ENCODE assay signal across 8 cellular contexts in the genomic region with DNA sequence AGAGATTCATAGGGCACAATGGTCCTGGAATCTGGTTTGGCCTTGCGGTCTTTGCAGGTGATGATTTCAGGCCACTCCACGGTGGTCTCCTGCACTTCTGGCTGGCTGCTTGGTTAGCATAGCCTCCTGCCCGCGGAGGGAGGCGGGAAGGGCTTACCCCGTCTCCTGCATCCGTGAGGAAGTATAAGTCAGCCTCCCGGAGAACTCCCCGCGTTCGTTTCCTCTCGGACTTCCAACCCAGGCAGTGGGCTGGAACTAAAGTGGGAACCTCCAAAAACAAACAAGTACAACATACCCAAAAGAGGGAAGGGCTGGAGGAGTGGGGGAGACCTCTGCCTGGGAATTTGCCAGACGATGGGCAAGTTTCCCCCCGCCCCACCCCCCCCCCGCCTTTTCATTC. TPM values are rescaled to one million over a fixed set of nuclear protein-coding genes. Genes with fewer than 3 reads are reported as not detected.
DNase-seq lines count a peak whose midpoint lies in the region; ATAC-seq, FAIRE-seq and TF ChIP-seq lines count a peak whose summit lies in the region.

No MANE protein-coding gene starts in this region.

- no peak overlapping the region; the same call in 1 of the 2 replicates for H3K27ac ChIP-seq in HEK293 (ENCODE audit: extremely low read depth, low read depth, low read length)
- H3K27ac ChIP-seq in breast epithelium: peak overlapping the region; percentile 99
- H3K27ac ChIP-seq in kidney (ENCODE audit: low read depth in 2 of 2, low read length in 2 of 2): peak overlapping the region; percentile 90 to 98
- H3K27ac ChIP-seq in stomach smooth muscle (ENCODE audit: low read length): peak overlapping the region; percentile 100

- TF ChIP-seq CTCF in HEK293 (tag by site-specific recombination; IDR thresholded peaks at IDR 0.05): no peak
- TF ChIP-seq CTCF in breast epithelium (IDR thresholded peaks at IDR 0.05): no peak
- TF ChIP-seq CTCF in kidney (IDR thresholded peaks at IDR 0.05; ENCODE audit: borderline replicate concordance, extremely low read depth, insufficient read depth): no peak

- H3K9ac ChIP-seq in kidney (ENCODE audit: low read length in 2 of 2) (peak overlapping the region in 1 of 2 donors; percentile 76), stomach smooth muscle (ENCODE audit: low read length in 2 of 2) (peak overlapping the region in 1 of 2 donors; percentile 99)

- DNase-seq in breast epithelium (ENCODE audit: low spot score in 2 of 2) (peak in 1 of 2 donors; percentile 40), kidney (peak; percentile 80), NCI-H510A (lab: John Stamatoyannopoulos, UW) (no peak), HEK293T (ENCODE audit: extremely low spot score) (no peak)

- CTCF ChIA-PET in HEK293 (lab: Yijun Ruan, JAX) (interaction anchor here (0.7 to 2.8 kb wide), 3 partner anchors 11 to 271 kb away, joined by 3 to 24 read pairs (median 3); no protein-coding TSS in a partner anchor), HEK293T (lab: Yijun Ruan, JAX) (no interaction called here)

- peaks cover 15% of the 10 kb centered on the region for H3K4me1 ChIP-seq in HEK293 (ENCODE audit: control insufficient read depth, insufficient read depth, low read length)
- peaks cover 0 to 6% of the 10 kb centered on the region in 2 donors for H3K4me1 ChIP-seq in breast epithelium
- peaks cover 0 to 17% of the 10 kb centered on the region in 2 donors for H3K4me1 ChIP-seq in kidney (ENCODE audit: control insufficient read depth in 1 of 2, insufficient read depth in 1 of 2, low read depth in 1 of 2, low read length in 2 of 2)
- H3K4me1 ChIP-seq in stomach smooth muscle (ENCODE audit: control insufficient read depth, insufficient read depth, low read length): peaks cover 51% of the 10 kb centered on the region

- no peak for ATAC-seq in HG03039 (IDR thresholded peaks at IDR 0.05; ENCODE audit: unreplicated experiment)
- no peak for ATAC-seq in GM21423 (IDR thresholded peaks at IDR 0.05; ENCODE audit: unreplicated experiment)

- H3K4me3 ChIP-seq in HEK293 (ENCODE audit: low read depth, low read length): peak overlapping the region; percentile 98
- H3K4me3 ChIP-seq in breast epithelium: peak overlapping the region; percentile 68 to 85 (median 80)
- H3K4me3 ChIP-seq in kidney (ENCODE audit: low read length in 2 of 2): peak overlapping the region; percentile 25 to 80
- H3K4me3 ChIP-seq in stomach smooth muscle (ENCODE audit: low read length in 2 of 2): peak overlapping the region in 1 of 2 donors; percentile 98

- H3K27me3 ChIP-seq in breast epithelium: no peaks in the 10 kb centered on the region
- H3K27me3 ChIP-seq in stomach smooth muscle (ENCODE audit: control insufficient read depth in 1 of 2, insufficient read depth in 2 of 2, low read length in 2 of 2): no peaks in the 10 kb centered on the region

- H3K9me3 ChIP-seq in HEK293 (ENCODE audit: control insufficient read depth, insufficient read depth, low read depth, low read length) (no peaks in the 10 kb centered on the region), breast epithelium (no peaks in the 10 kb centered on the region), kidney (ENCODE audit: control insufficient read depth in 1 of 2, low read length in 2 of 2) (no peaks in the 10 kb centered on the region), stomach smooth muscle (ENCODE audit: control insufficient read depth in 2 of 2, low read length in 2 of 2) (no peaks in the 10 kb centered on the region)

- H3K36me3 ChIP-seq in HEK293 (ENCODE audit: control insufficient read depth in 2 of 2, insufficient read depth in 1 of 2, low read length in 2 of 2) (peaks cover 6 to 17% of the 10 kb centered on the region in 2 experiments), breast epithelium (no peaks in the 10 kb centered on the region), kidney (ENCODE audit: control insufficient read depth in 1 of 2, insufficient read depth in 2 of 2, low read length in 2 of 2) (peaks cover 4 to 17% of the 10 kb centered on the region in 2 donors), stomach smooth muscle (ENCODE audit: control insufficient read depth in 2 of 2, insufficient read depth in 2 of 2, low read length in 2 of 2) (peaks cover 6 to 8% of the 10 kb centered on the region in 2 donors)

- intact Hi-C loops in breast epithelium (cut with DNase I; ENCODE audit: low total_unique reads) (loop anchor here (10.0 kb wide), 1 partner anchor 275 kb away; no protein-coding TSS in a partner anchor), kidney (cut with DNase I) (no loop called here)

- no peak for FAIRE-seq in kidney (lab: Jason Lieb, UNC)

- no peak for TF ChIP-seq POLR2A in breast epithelium (IDR thresholded peaks at IDR 0.05)

- POLR2A ChIA-PET in HEK293 (lab: Yijun Ruan, JAX): interaction anchor here (0.7 to 7.9 kb wide), 8 partner anchors 8 to 283 kb away, joined by 3 to 120 read pairs (median 16); a partner anchor contains a TSS
- POLR2A ChIA-PET in HEK293T (lab: Yijun Ruan, JAX): interaction anchor here (2.5 to 3.0 kb wide), 2 partner anchors 113 to 115 kb away, joined by 11 to 18 read pairs; a partner anchor contains a TSS

TF ChIP-seq in HEK293, 187 proteins besides CTCF, POLR2A, EP300 and RAD21 (continues in another document):
- TF ChIP-seq ZNF350 (tag by site-specific recombination; IDR thresholded peaks at IDR 0.05): no peak
- peak; percentile 35 for TF ChIP-seq GLIS1 (tag by site-specific recombination; IDR thresholded peaks at IDR 0.05)
- no peak for TF ChIP-seq ZNF76 (tag by site-specific recombination; IDR thresholded peaks at IDR 0.05; ENCODE audit: borderline replicate concordance, low read depth)
- no peak for TF ChIP-seq ZNF792 (tag by site-specific recombination; IDR thresholded peaks at IDR 0.05)
- TF ChIP-seq ZNF354C (tag by site-specific recombination; IDR thresholded peaks at IDR 0.05; ENCODE audit: borderline replicate concordance, low read depth): no peak
- TF ChIP-seq IKZF3 (tag by site-specific recombination; IDR thresholded peaks at IDR 0.05): 0 out of 2 replicates have a peak, but pooled peaks have one; percentile 43
- TF ChIP-seq, protein P1, sequence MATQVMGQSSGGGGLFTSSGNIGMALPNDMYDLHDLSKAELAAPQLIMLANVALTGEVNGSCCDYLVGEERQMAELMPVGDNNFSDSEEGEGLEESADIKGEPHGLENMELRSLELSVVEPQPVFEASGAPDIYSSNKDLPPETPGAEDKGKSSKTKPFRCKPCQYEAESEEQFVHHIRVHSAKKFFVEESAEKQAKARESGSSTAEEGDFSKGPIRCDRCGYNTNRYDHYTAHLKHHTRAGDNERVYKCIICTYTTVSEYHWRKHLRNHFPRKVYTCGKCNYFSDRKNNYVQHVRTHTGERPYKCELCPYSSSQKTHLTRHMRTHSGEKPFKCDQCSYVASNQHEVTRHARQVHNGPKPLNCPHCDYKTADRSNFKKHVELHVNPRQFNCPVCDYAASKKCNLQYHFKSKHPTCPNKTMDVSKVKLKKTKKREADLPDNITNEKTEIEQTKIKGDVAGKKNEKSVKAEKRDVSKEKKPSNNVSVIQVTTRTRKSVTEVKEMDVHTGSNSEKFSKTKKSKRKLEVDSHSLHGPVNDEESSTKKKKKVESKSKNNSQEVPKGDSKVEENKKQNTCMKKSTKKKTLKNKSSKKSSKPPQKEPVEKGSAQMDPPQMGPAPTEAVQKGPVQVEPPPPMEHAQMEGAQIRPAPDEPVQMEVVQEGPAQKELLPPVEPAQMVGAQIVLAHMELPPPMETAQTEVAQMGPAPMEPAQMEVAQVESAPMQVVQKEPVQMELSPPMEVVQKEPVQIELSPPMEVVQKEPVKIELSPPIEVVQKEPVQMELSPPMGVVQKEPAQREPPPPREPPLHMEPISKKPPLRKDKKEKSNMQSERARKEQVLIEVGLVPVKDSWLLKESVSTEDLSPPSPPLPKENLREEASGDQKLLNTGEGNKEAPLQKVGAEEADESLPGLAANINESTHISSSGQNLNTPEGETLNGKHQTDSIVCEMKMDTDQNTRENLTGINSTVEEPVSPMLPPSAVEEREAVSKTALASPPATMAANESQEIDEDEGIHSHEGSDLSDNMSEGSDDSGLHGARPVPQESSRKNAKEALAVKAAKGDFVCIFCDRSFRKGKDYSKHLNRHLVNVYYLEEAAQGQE (tag by site-specific recombination; IDR thresholded peaks at IDR 0.05): no peak

TF ChIP-seq in HEK293T, 16 proteins besides CTCF, POLR2A, EP300 and RAD21:
- TF ChIP-seq BHLHE40 (IDR thresholded peaks at IDR 0.05; ENCODE audit: borderline replicate concordance) (no peak), ZNF384 (IDR thresholded peaks at IDR 0.05) (no peak), SP1 (IDR thresholded peaks at IDR 0.05) (no peak)

RNA-seq across cellular contexts. Expression of a gene that starts 0.9 kb away (rescaled TPM):
- total RNA-seq in breast epithelium: 100 to 1,000 TPM; 109 to 243 (median 110) TPM
- 61.3 TPM for total RNA-seq in kidney
- 79.1 TPM for polyA plus RNA-seq in kidney (ENCODE audit: insufficient read depth, low read depth, low replicate concordance)
